Comparison of ENCODE assay signal across 8 cellular contexts in genomic region chr3:149042766-149043386, GRCh38. TPM values are rescaled to one million over a fixed set of nuclear protein-coding genes. Genes with fewer than 3 reads are reported as not detected.
DNase-seq lines count a peak whose midpoint lies in the region; ATAC-seq and TF ChIP-seq lines count a peak whose summit lies in the region.

No MANE protein-coding gene starts in this region.

- TF ChIP-seq CTCF in lower leg skin (IDR thresholded peaks at IDR 0.05): no peak

- DNase-seq in EH (ENCODE audit: low read depth): peak; percentile 67
- DNase-seq in dedifferentiated amniotic fluid mesenchymal stem cell (ENCODE audit: extremely low spot score): peak; percentile 53
- no peak for DNase-seq in NCI-H2107 treated with DMSO at 0.1 percent for 48 hours (lab: John Stamatoyannopoulos, UW; ENCODE audit: unreplicated experiment)
- DNase-seq in lower leg skin (ENCODE audit: low spot score in 2 of 2): no peak
- no peak for DNase-seq in glomerular visceral epithelial cell (ENCODE audit: extremely low spot score)
- DNase-seq in middle frontal gyrus (ENCODE audit: extremely low spot score, low spot score): no peak

- ATAC-seq in GM19467 (IDR thresholded peaks at IDR 0.05; ENCODE audit: unreplicated experiment) (peak; percentile 56), HG03439 (IDR thresholded peaks at IDR 0.05; ENCODE audit: unreplicated experiment) (peak; percentile 83)

- no peak for TF ChIP-seq POLR2A in lower leg skin (IDR thresholded peaks at IDR 0.05)

- H3K4me3 ChIP-seq in lower leg skin (ENCODE audit: low read depth, poor library complexity, severe bottlenecking): no peak overlapping the region

- 78 to 83% methylated on average over 1 of the region's 1 CpG for WGBS in lower leg skin, 2 donors

- intact Hi-C loops in lower leg skin (cut with DNase I; ENCODE audit: low total_unique reads): no loop called here

RNA-seq across cellular contexts. Expression of gene HLTF, which starts 43.5 kb away (rescaled TPM):
- total RNA-seq in lower leg skin: 1 to 10 TPM; 3.3 to 7.7 (median 5.7) TPM

RNA-seq across cellular contexts. Expression of gene GYG1, which starts 51.5 kb away (rescaled TPM):
- total RNA-seq in lower leg skin: 10 to 100 TPM in 1 of 4 donors, 1 to 10 TPM in 3; 6.7 to 12.3 (median 7.5) TPM

Comparison
In these comparisons a context has a peak if more than half of its experiments do, and no peak if none do; other contexts are left out.
1. DNase-seq: peak in EH (single experiment) and dedifferentiated amniotic fluid mesenchymal stem cell (single experiment); none in NCI-H2107 treated with DMSO at 0.1 percent for 48 hours (single experiment), lower leg skin (0 of 2), glomerular visceral epithelial cell (single experiment) and middle frontal gyrus (single experiment).